ENCODE assay signal across 8 cellular contexts in the genomic region with DNA sequence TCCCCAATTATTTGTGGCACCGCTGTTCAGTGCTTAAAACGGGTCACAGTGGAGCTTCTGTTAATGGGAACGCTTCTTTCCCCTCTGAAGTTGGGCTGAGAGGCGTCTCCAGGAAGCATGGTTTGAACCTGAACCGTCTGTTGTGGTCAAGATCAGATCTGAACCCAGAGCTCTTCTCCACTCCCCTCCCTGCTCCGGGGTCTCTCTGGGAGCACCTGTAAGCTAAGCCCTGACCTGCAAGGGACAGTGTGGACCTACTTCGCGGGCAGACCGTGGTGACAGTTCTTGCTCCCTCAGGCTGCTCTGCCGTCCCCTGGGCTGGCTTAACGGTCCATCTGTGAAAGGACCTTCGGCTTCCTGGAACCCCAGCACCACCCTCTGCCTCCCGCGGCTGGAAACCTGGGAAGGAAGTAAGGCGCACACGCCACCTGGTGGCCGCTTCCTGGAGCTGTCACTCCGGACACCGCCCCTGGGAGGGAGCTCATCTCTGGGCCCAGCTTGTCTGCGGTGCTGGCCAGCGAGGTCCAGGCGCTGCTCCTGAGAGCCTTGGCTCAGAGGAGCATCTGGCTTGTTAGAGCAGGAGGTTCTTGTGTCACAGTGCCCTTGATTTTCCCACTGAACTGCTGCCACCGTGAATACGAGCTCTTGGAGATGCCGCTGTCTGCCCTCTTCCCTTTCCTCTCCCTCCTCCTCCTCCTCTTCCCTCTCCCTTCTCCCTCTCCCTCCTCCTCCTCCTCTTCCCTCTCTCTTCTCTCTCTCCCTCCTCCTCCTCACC.
A peak's percentile ranks its signal among the peaks of the same experiment; 100 is the strongest.
DNase-seq lines count a peak whose midpoint lies in the region; ATAC-seq and TF ChIP-seq lines count a peak whose summit lies in the region.

No MANE protein-coding gene starts in this region.

- DNase-seq in AG08396 (ENCODE audit: low spot score) (peak; percentile 24), M059J (ENCODE audit: low read depth) (peak; percentile 64), fibroblast of the conjunctiva (ENCODE audit: low read depth) (peak; percentile 22), omental fat pad (ENCODE audit: low spot score) (no peak)

- peak; percentile 70 for ATAC-seq in omental fat pad (ENCODE audit: low FRiP score)
- no peak for ATAC-seq in HG02870 (IDR thresholded peaks at IDR 0.05; ENCODE audit: unreplicated experiment)
- no peak for ATAC-seq in GM19397 (IDR thresholded peaks at IDR 0.05; ENCODE audit: unreplicated experiment)

- H3K4me3 ChIP-seq in WI38 (ENCODE audit: low read depth, low read length), result no peak overlapping the region

- TF ChIP-seq CTCF in GM12874 (IDR thresholded peaks at IDR 0.05; ENCODE audit: insufficient read depth, low read depth, low read length) (peak; percentile 65), WI38 (IDR thresholded peaks at IDR 0.05; ENCODE audit: low read depth, low read length) (0 out of 2 replicates have a peak, but pooled peaks have one; percentile 11), omental fat pad (IDR thresholded peaks at IDR 0.05) (peak in 1 of 3 donors; percentile 13)
